ENCODE assay signal across 8 cellular contexts in the genomic region with DNA sequence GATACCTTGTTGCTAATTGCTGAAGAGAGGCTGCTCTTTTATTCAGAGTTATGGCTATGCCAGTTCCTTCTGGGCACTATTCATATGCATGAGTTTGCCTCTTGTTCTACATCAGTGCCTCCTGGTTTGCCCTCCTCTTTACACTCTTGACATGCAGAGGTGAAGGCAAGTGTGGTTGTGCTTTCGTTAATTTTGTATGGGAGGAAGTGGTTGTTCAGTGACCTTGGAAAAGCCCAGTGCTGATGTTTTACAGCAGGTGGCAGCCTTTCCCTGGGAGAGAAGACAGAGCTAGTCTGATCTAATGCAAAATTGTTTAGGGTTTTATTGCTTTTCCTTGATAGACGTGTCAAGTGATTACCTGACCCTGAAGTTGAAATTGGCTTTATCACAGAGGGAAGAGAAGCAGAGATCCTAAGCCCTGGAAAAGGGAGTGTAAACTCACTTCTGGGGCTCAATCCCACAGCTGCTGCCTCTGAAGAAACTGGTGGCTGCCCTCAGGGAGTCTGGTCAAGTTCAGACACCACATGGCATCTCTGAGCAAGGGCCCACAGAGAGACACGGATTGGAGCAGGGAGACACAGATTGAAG. TPM values are rescaled to one million over a fixed set of nuclear protein-coding genes. Genes with fewer than 3 reads are reported as not detected.
DNase-seq lines count a peak whose midpoint lies in the region; ATAC-seq and TF ChIP-seq lines count a peak whose summit lies in the region.

No MANE protein-coding gene starts in this region.

- no peaks in the 10 kb centered on the region for H3K9me3 ChIP-seq in sigmoid colon

- no peak overlapping the region for H3K4me3 ChIP-seq in sigmoid colon

- H3K4me1 ChIP-seq in sigmoid colon, result no peaks in the 10 kb centered on the region

- peak; percentile 72 to 92 (median 90) for DNase-seq in NCI-H1417 (lab: John Stamatoyannopoulos, UW)
- DNase-seq in SW480 (ENCODE audit: low spot score), result peak; percentile 84
- peak; percentile 42 for DNase-seq in activated naive CD8-positive, alpha-beta T cell treated with anti-CD3 and anti-CD28 coated beads, Interleukin-2, amount 50 U/mL, for 16 hours (ENCODE audit: low read depth, low spot score)
- DNase-seq in left cardiac atrium, result peak; percentile 50
- DNase-seq in sigmoid colon, result peak; percentile 76

- no peak overlapping the region for H3K27ac ChIP-seq in sigmoid colon

- 10 to 13% methylated on average over 3 of the region's 3 CpGs for WGBS in sigmoid colon, 2 donors

- H3K27me3 ChIP-seq in sigmoid colon, result no peaks in the 10 kb centered on the region

- peak; percentile 72 for TF ChIP-seq CTCF in GM12874 (IDR thresholded peaks at IDR 0.05; ENCODE audit: insufficient read depth, low read depth, low read length)
- peak; percentile 86 to 88 (median 86) for TF ChIP-seq CTCF in sigmoid colon (IDR thresholded peaks at IDR 0.05)

- no peak for TF ChIP-seq EP300 in sigmoid colon (IDR thresholded peaks at IDR 0.05)

- peak; percentile 80 for ATAC-seq in HG02623 (IDR thresholded peaks at IDR 0.05; ENCODE audit: unreplicated experiment)
- ATAC-seq in left cardiac atrium, result peak; percentile 91 to 94
- ATAC-seq in HG02840 (IDR thresholded peaks at IDR 0.05; ENCODE audit: low FRiP score, unreplicated experiment), result no peak

- H3K36me3 ChIP-seq in sigmoid colon, result no peaks in the 10 kb centered on the region

- TF ChIP-seq POLR2A in sigmoid colon (IDR thresholded peaks at IDR 0.05), result no peak

- intact Hi-C loops in left cardiac atrium (cut with DNase I), result loop anchor here (1.0 to 10.0 kb wide), 5 partner anchors 263 to 513 kb away; no protein-coding TSS in a partner anchor
- intact Hi-C loops in sigmoid colon (cut with DNase I), result loop anchor here (1.0 to 10.0 kb wide), 5 partner anchors 93 to 439 kb away; a partner anchor contains a TSS

RNA-seq across cellular contexts. Expression of a gene that starts 30.5 kb away (rescaled TPM):
- total RNA-seq in left cardiac atrium (10 to 100 TPM; 11.7 to 14.4 TPM), sigmoid colon (10 to 100 TPM; 24.9 to 27.5 (median 27.2) TPM)
- polyA plus RNA-seq in sigmoid colon, result 10 to 100 TPM in 2 of 3 donors, 1 to 10 TPM in 1; 9.7 to 11.2 (median 10.2) TPM
